In genomic region chr11:92376680-92377079, GRCh38 we compare ENCODE assay signal across 3 cellular contexts.
TF ChIP-seq lines count a peak whose summit lies in the region.

No MANE protein-coding gene starts in this region.

TF ChIP-seq in SK-N-SH, 30 proteins besides CTCF, POLR2A, EP300 and RAD21:
- TF ChIP-seq MEF2A (IDR thresholded peaks at IDR 0.05; ENCODE audit: borderline replicate concordance, low read depth) (no peak), YY1 (IDR thresholded peaks at IDR 0.05; ENCODE audit: low read depth) (no peak), GATA2 (CRISPR knock-in tag; IDR thresholded peaks at IDR 0.05) (no peak), NRF1 (IDR thresholded peaks at IDR 0.05; ENCODE audit: low read depth, low read length) (no peak), POLR2AphosphoS5 (IDR thresholded peaks at IDR 0.05; ENCODE audit: low read depth, low read length) (no peak), CHD2 (IDR thresholded peaks at IDR 0.05; ENCODE audit: low read length, partially characterized antibody) (no peak), REST (IDR thresholded peaks at IDR 0.05; ENCODE audit: low read depth, low read length) (no peak), FOXM1 (IDR thresholded peaks at IDR 0.05; ENCODE audit: low read depth) (no peak), TCF12 (IDR thresholded peaks at IDR 0.05) (no peak), ELF1 (IDR thresholded peaks at IDR 0.05) (no peak), RXRA (IDR thresholded peaks at IDR 0.05; ENCODE audit: borderline replicate concordance, low read depth) (no peak), RFX5 (IDR thresholded peaks at IDR 0.05; ENCODE audit: low read length) (no peak), RCOR1 (IDR thresholded peaks at IDR 0.05; ENCODE audit: low read length) (no peak)
- TF ChIP-seq, protein P1, sequence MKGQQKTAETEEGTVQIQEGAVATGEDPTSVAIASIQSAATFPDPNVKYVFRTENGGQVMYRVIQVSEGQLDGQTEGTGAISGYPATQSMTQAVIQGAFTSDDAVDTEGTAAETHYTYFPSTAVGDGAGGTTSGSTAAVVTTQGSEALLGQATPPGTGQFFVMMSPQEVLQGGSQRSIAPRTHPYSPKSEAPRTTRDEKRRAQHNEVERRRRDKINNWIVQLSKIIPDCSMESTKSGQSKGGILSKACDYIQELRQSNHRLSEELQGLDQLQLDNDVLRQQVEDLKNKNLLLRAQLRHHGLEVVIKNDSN (IDR thresholded peaks at IDR 0.05; ENCODE audit: borderline replicate concordance, low read depth): no peak
- TF ChIP-seq, protein P2, sequence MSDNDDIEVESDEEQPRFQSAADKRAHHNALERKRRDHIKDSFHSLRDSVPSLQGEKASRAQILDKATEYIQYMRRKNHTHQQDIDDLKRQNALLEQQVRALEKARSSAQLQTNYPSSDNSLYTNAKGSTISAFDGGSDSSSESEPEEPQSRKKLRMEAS (IDR thresholded peaks at IDR 0.05; ENCODE audit: low read depth): no peak

TF ChIP-seq in SK-N-SH treated with all-trans-retinoic acid at 6 μM for 48 hours, 23 proteins besides CTCF, POLR2A, EP300 and RAD21 (continued from another document and continues in another):
- no peak for TF ChIP-seq ESRRG (CRISPR knock-in tag; IDR thresholded peaks at IDR 0.05)
- no peak for TF ChIP-seq ARNTL (CRISPR knock-in tag; IDR thresholded peaks at IDR 0.05; ENCODE audit: borderline replicate concordance, low read depth)
- TF ChIP-seq, protein P3, sequence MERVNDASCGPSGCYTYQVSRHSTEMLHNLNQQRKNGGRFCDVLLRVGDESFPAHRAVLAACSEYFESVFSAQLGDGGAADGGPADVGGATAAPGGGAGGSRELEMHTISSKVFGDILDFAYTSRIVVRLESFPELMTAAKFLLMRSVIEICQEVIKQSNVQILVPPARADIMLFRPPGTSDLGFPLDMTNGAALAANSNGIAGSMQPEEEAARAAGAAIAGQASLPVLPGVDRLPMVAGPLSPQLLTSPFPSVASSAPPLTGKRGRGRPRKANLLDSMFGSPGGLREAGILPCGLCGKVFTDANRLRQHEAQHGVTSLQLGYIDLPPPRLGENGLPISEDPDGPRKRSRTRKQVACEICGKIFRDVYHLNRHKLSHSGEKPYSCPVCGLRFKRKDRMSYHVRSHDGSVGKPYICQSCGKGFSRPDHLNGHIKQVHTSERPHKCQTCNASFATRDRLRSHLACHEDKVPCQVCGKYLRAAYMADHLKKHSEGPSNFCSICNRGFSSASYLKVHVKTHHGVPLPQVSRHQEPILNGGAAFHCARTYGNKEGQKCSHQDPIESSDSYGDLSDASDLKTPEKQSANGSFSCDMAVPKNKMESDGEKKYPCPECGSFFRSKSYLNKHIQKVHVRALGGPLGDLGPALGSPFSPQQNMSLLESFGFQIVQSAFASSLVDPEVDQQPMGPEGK (CRISPR knock-in tag; IDR thresholded peaks at IDR 0.05; ENCODE audit: borderline replicate concordance): no peak
- TF ChIP-seq, protein P4, sequence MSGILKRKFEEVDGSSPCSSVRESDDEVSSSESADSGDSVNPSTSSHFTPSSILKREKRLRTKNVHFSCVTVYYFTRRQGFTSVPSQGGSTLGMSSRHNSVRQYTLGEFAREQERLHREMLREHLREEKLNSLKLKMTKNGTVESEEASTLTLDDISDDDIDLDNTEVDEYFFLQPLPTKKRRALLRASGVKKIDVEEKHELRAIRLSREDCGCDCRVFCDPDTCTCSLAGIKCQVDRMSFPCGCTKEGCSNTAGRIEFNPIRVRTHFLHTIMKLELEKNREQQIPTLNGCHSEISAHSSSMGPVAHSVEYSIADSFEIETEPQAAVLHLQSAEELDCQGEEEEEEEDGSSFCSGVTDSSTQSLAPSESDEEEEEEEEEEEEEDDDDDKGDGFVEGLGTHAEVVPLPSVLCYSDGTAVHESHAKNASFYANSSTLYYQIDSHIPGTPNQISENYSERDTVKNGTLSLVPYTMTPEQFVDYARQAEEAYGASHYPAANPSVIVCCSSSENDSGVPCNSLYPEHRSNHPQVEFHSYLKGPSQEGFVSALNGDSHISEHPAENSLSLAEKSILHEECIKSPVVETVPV (CRISPR knock-in tag; IDR thresholded peaks at IDR 0.05): no peak
- TF ChIP-seq ZFP3 (CRISPR knock-in tag; IDR thresholded peaks at IDR 0.05): no peak
- no peak for TF ChIP-seq GLIS3 (CRISPR knock-in tag; IDR thresholded peaks at IDR 0.05)
- TF ChIP-seq SNAI2 (CRISPR knock-in tag; IDR thresholded peaks at IDR 0.05): no peak
- TF ChIP-seq ZC3H10 (CRISPR knock-in tag; IDR thresholded peaks at IDR 0.05): no peak
- no peak for TF ChIP-seq OSR1 (CRISPR knock-in tag; IDR thresholded peaks at IDR 0.05)
- TF ChIP-seq, protein P5, sequence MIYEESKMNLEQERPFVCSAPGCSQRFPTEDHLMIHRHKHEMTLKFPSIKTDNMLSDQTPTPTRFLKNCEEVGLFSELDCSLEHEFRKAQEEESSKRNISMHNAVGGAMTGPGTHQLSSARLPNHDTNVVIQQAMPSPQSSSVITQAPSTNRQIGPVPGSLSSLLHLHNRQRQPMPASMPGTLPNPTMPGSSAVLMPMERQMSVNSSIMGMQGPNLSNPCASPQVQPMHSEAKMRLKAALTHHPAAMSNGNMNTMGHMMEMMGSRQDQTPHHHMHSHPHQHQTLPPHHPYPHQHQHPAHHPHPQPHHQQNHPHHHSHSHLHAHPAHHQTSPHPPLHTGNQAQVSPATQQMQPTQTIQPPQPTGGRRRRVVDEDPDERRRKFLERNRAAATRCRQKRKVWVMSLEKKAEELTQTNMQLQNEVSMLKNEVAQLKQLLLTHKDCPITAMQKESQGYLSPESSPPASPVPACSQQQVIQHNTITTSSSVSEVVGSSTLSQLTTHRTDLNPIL (CRISPR knock-in tag; IDR thresholded peaks at IDR 0.05; ENCODE audit: low read depth): no peak
- TF ChIP-seq, protein P6, sequence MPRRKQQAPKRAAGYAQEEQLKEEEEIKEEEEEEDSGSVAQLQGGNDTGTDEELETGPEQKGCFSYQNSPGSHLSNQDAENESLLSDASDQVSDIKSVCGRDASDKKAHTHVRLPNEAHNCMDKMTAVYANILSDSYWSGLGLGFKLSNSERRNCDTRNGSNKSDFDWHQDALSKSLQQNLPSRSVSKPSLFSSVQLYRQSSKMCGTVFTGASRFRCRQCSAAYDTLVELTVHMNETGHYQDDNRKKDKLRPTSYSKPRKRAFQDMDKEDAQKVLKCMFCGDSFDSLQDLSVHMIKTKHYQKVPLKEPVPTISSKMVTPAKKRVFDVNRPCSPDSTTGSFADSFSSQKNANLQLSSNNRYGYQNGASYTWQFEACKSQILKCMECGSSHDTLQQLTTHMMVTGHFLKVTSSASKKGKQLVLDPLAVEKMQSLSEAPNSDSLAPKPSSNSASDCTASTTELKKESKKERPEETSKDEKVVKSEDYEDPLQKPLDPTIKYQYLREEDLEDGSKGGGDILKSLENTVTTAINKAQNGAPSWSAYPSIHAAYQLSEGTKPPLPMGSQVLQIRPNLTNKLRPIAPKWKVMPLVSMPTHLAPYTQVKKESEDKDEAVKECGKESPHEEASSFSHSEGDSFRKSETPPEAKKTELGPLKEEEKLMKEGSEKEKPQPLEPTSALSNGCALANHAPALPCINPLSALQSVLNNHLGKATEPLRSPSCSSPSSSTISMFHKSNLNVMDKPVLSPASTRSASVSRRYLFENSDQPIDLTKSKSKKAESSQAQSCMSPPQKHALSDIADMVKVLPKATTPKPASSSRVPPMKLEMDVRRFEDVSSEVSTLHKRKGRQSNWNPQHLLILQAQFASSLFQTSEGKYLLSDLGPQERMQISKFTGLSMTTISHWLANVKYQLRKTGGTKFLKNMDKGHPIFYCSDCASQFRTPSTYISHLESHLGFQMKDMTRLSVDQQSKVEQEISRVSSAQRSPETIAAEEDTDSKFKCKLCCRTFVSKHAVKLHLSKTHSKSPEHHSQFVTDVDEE (CRISPR knock-in tag; IDR thresholded peaks at IDR 0.05): no peak
- TF ChIP-seq ZFP30 (CRISPR knock-in tag; IDR thresholded peaks at IDR 0.05): no peak
- no peak for TF ChIP-seq CSDC2 (CRISPR knock-in tag; IDR thresholded peaks at IDR 0.05)

TF ChIP-seq in K562, 482 proteins besides CTCF, POLR2A, EP300 and RAD21:
- TF ChIP-seq MAFF (IDR thresholded peaks at IDR 0.05; ENCODE audit: low read length) (0 out of 2 replicates have a peak, but pooled peaks have one; percentile 22), NFXL1 (CRISPR knock-in tag; IDR thresholded peaks at IDR 0.05) (no peak), MAFG (tag; conservative IDR thresholded peaks at IDR 0.05) (0 out of 2 replicates have a peak, but pooled peaks have one; percentile 13), ZC3H4 (CRISPR knock-in tag; IDR thresholded peaks at IDR 0.05; ENCODE audit: borderline replicate concordance) (no peak), ETV1 (tag; conservative IDR thresholded peaks at IDR 0.05; ENCODE audit: low read depth) (no peak)
